Comparison of ENCODE assay signal across 1 cellular context in genomic region chr10:82319558-82319957, GRCh38.
TF ChIP-seq lines count a peak whose summit lies in the region.

No MANE protein-coding gene starts in this region.

TF ChIP-seq in GM23338, 12 proteins besides CTCF, POLR2A, EP300 and RAD21 (continued from another document):
- TF ChIP-seq ZNF114 (CRISPR knock-in tag; IDR thresholded peaks at IDR 0.05) = no peak
